7 cellular contexts compared by ENCODE assay signal in genomic region chr17:76500074-76500744, GRCh38. TPM values are rescaled to one million over a fixed set of nuclear protein-coding genes. Genes with fewer than 3 reads are reported as not detected.
A peak's percentile ranks its signal among the peaks of the same experiment; 100 is the strongest.
DNase-seq lines count a peak whose midpoint lies in the region; ATAC-seq and TF ChIP-seq lines count a peak whose summit lies in the region.

No MANE protein-coding gene starts in this region.

- CTCF ChIA-PET in HEK293 (lab: Yijun Ruan, JAX) (interaction anchor here (0.7 to 3.6 kb wide), 5 partner anchors 34 to 221 kb away, joined by 3 to 15 read pairs (median 5); partner anchors contain the start of gene AANAT), GM10248 (lab: Yijun Ruan, JAX) (interaction anchor here (1.3 to 22.6 kb wide), 4 partner anchors 20 to 102 kb away, joined by 3 to 496 read pairs (median 6); partner anchors contain the start of genes AANAT and UBE2O)

- H3K36me3 ChIP-seq in HEK293 (ENCODE audit: control insufficient read depth in 2 of 2, insufficient read depth in 1 of 2, low read length in 2 of 2) (no peaks in the 10 kb centered on the region), SJSA1 (no peaks in the 10 kb centered on the region)

- H3K27ac Mint-ChIP-seq in stimulated activated effector memory CD8-positive, alpha-beta T cell treated with anti-CD3 and anti-CD28 coated beads, Interleukin-12 subunit alpha, Interleukin-12 subunit beta, amount 100 ng/mL, for 72 hours: peak overlapping the region; percentile 97

- DNase-seq in SJSA1 (ENCODE audit: low read depth in 1 of 2, low spot score in 2 of 2): no peak
- DNase-seq in foreskin fibroblast: peak in 1 of 2 donors; percentile 14
- DNase-seq in stimulated activated effector memory CD8-positive, alpha-beta T cell treated with anti-CD3 and anti-CD28 coated beads, Interleukin-12 subunit alpha, Interleukin-12 subunit beta, amount 100 ng/mL, for 72 hours (ENCODE audit: low spot score in 2 of 2): no peak
- no peak for DNase-seq in DMS153 (lab: John Stamatoyannopoulos, UW)
- no peak for DNase-seq in NCI-H2107 treated with DMSO at 0.1 percent for 48 hours (lab: John Stamatoyannopoulos, UW; ENCODE audit: unreplicated experiment)
- no peak for DNase-seq in GM10248 (ENCODE audit: extremely low spot score)

- POLR2A ChIA-PET in HEK293 (lab: Yijun Ruan, JAX): interaction anchor here (0.6 to 1.1 kb wide), 4 partner anchors 51 to 295 kb away, joined by 3 to 4 read pairs (median 3); no protein-coding TSS in a partner anchor
- POLR2A ChIA-PET in GM10248 (lab: Yijun Ruan, JAX): interaction anchor here (0.6 to 0.8 kb wide), 3 partner anchors 11 to 185 kb away, joined by 3 to 10 read pairs (median 3); no protein-coding TSS in a partner anchor

- no peaks in the 10 kb centered on the region for H3K9me3 Mint-ChIP-seq in stimulated activated effector memory CD8-positive, alpha-beta T cell treated with anti-CD3 and anti-CD28 coated beads, Interleukin-12 subunit alpha, Interleukin-12 subunit beta, amount 100 ng/mL, for 72 hours

- H3K4me3 ChIP-seq in HEK293 (ENCODE audit: low read depth, low read length) (peak overlapping the region; percentile 66), SJSA1 (peak overlapping the region; percentile 57), foreskin fibroblast (ENCODE audit: low read depth in 1 of 2, low read length in 2 of 2) (peak overlapping the region; percentile 45 to 49)

- H3K4me3 Mint-ChIP-seq in stimulated activated effector memory CD8-positive, alpha-beta T cell treated with anti-CD3 and anti-CD28 coated beads, Interleukin-12 subunit alpha, Interleukin-12 subunit beta, amount 100 ng/mL, for 72 hours: peak overlapping the region; percentile 91

- no peak overlapping the region; the same call in 1 of the 2 replicates for H3K27ac ChIP-seq in HEK293 (ENCODE audit: extremely low read depth, low read depth, low read length)
- H3K27ac ChIP-seq in SJSA1: no peak overlapping the region

- peaks cover 71% of the 10 kb centered on the region for H3K4me1 Mint-ChIP-seq in stimulated activated effector memory CD8-positive, alpha-beta T cell treated with anti-CD3 and anti-CD28 coated beads, Interleukin-12 subunit alpha, Interleukin-12 subunit beta, amount 100 ng/mL, for 72 hours

- TF ChIP-seq CTCF in HEK293 (tag by site-specific recombination; IDR thresholded peaks at IDR 0.05) (no peak), foreskin fibroblast (IDR thresholded peaks at IDR 0.05; ENCODE audit: low read depth, low read length) (no peak), GM10248 (IDR thresholded peaks at IDR 0.05; ENCODE audit: control extremely low read depth, extremely low read depth, low read depth, missing control alignments) (no peak)

- no peaks in the 10 kb centered on the region for H3K27me3 ChIP-seq in SJSA1 (replicated peaks)

- no peaks in the 10 kb centered on the region for H3K9me3 ChIP-seq in HEK293 (ENCODE audit: control insufficient read depth, insufficient read depth, low read depth, low read length)
- H3K9me3 ChIP-seq in SJSA1 (replicated peaks): no peaks in the 10 kb centered on the region

- peaks cover 31% of the 10 kb centered on the region for H3K36me3 Mint-ChIP-seq in stimulated activated effector memory CD8-positive, alpha-beta T cell treated with anti-CD3 and anti-CD28 coated beads, Interleukin-12 subunit alpha, Interleukin-12 subunit beta, amount 100 ng/mL, for 72 hours

- no peak for ATAC-seq in stimulated activated effector memory CD8-positive, alpha-beta T cell treated with anti-CD3 and anti-CD28 coated beads, Interleukin-12 subunit alpha, Interleukin-12 subunit beta, amount 100 ng/mL, for 72 hours

- H3K4me1 ChIP-seq in HEK293 (ENCODE audit: control insufficient read depth, insufficient read depth, low read length) (peaks cover 21% of the 10 kb centered on the region), SJSA1 (replicated peaks) (peaks cover 49% of the 10 kb centered on the region)

TF ChIP-seq in HEK293, 187 proteins besides CTCF, POLR2A, EP300 and RAD21 (continues in another document):
- TF ChIP-seq PATZ1 (tag by site-specific recombination; IDR thresholded peaks at IDR 0.05) (peak; percentile 42; the same call in 1 of the 2 replicates), GLIS1 (tag by site-specific recombination; IDR thresholded peaks at IDR 0.05) (no peak), ZNF138 (tag by site-specific recombination; IDR thresholded peaks at IDR 0.05; ENCODE audit: borderline replicate concordance) (no peak), ZNF416 (tag by site-specific recombination; IDR thresholded peaks at IDR 0.05) (no peak), ZNF404 (tag by site-specific recombination; IDR thresholded peaks at IDR 0.05) (no peak), ZNF692 (tag by site-specific recombination; IDR thresholded peaks at IDR 0.05) (no peak), ZNF76 (tag by site-specific recombination; IDR thresholded peaks at IDR 0.05; ENCODE audit: borderline replicate concordance, low read depth) (no peak), ZNF600 (tag by site-specific recombination; IDR thresholded peaks at IDR 0.05) (peak; percentile 85), ZIC2 (tag by site-specific recombination; IDR thresholded peaks at IDR 0.05) (no peak), ZBTB10 (tag by site-specific recombination; IDR thresholded peaks at IDR 0.05) (no peak), ZNF121 (tag by site-specific recombination; IDR thresholded peaks at IDR 0.05) (no peak), ZNF292 (tag by site-specific recombination; IDR thresholded peaks at IDR 0.05; ENCODE audit: borderline replicate concordance, low read depth) (no peak), ZNF747 (tag by site-specific recombination; IDR thresholded peaks at IDR 0.05) (no peak), ZNF266 (tag by site-specific recombination; IDR thresholded peaks at IDR 0.05; ENCODE audit: low read depth) (no peak), EGR2 (tag by site-specific recombination; IDR thresholded peaks at IDR 0.05; ENCODE audit: low read depth) (no peak), MZF1 (tag by site-specific recombination; IDR thresholded peaks at IDR 0.05; ENCODE audit: borderline replicate concordance) (no peak), ZXDB (tag by site-specific recombination; IDR thresholded peaks at IDR 0.05) (no peak)

RNA-seq across cellular contexts. Expression of gene RHBDF2, which starts 1.0 kb away (rescaled TPM):
- 5.8 and 9.2 TPM in 2 replicates for total RNA-seq in SJSA1 (2014; rRNA removed; shearing (Covaris generic))

RNA-seq across cellular contexts. Expression of gene AANAT, which starts 32.8 kb away (rescaled TPM):
- not detected in 2 replicates for total RNA-seq in SJSA1 (2014; rRNA removed; shearing (Covaris generic))

RNA-seq across cellular contexts. Expression of gene CYGB, which starts 37.3 kb away (rescaled TPM):
- total RNA-seq in SJSA1 (2014; rRNA removed; shearing (Covaris generic)): 4.4 and 5.2 TPM in 2 replicates

RNA-seq across cellular contexts. Expression of gene PRCD, which starts 39.6 kb away (rescaled TPM):
- total RNA-seq in SJSA1 (2014; rRNA removed; shearing (Covaris generic)): 0.13 TPM in 1 of 2 replicates, not detected in the other

RNA-seq across cellular contexts. Expression of gene UBE2O, which starts 47.3 kb away (rescaled TPM):
- total RNA-seq in SJSA1 (2014; rRNA removed; shearing (Covaris generic)): 18.6 and 29.7 TPM in 2 replicates
